ENCODE assay signal across 13 cellular contexts in genomic region chr9:135290566-135290965, GRCh38.
A peak's percentile ranks its signal among the peaks of the same experiment; 100 is the strongest.
DNase-seq lines count a peak whose midpoint lies in the region; ATAC-seq and TF ChIP-seq lines count a peak whose summit lies in the region.
"Had no signal": no experiment of that assay in that cellular context is flagged by ENCODE, and none has a peak within 500 bp of the region (broad histone marks: within the 10 kb centered on the region; RNA-seq: fewer than 3 reads in every experiment).

No MANE protein-coding gene starts in this region.

- peaks cover 0 to 13% (median 0%) of the 10 kb centered on the region in 3 experiments for H3K27me3 ChIP-seq in neuronal stem cell (ENCODE audit: control insufficient read depth in 3 of 3, insufficient read depth in 3 of 3, low read depth in 1 of 3, low read length in 3 of 3)

- H3K27ac ChIP-seq in VCaP (peak overlapping the region; percentile 90), neuronal stem cell (replicated peaks; ENCODE audit: low read length) (no peak overlapping the region)
- H3K27ac ChIP-seq: 22Rv1, GM23248 had no signal

- no peak overlapping the region for H2AK5ac ChIP-seq in neuronal stem cell (ENCODE audit: low read depth, low read length)

- no peak overlapping the region for H3K18ac ChIP-seq in neuronal stem cell (ENCODE audit: low read length)

- H2BK120ac ChIP-seq in neuronal stem cell (ENCODE audit: low read depth, low read length) = no peak overlapping the region

- H3K9ac ChIP-seq in neuronal stem cell (ENCODE audit: low read depth, low read length, poor library complexity) = no peak overlapping the region
- H3K9ac ChIP-seq: GM23248 had no signal

- no peak for TF ChIP-seq POLR2A in erythroblast (IDR thresholded peaks at IDR 0.05; ENCODE audit: low read length)

- no peak overlapping the region for H2AFZ ChIP-seq in neuronal stem cell (ENCODE audit: low read length)
- H2AFZ ChIP-seq: GM23248 had no signal

- H3K36me3 ChIP-seq in neuronal stem cell (replicated peaks in 1 of 2; ENCODE audit: control insufficient read depth in 2 of 2, insufficient read depth in 2 of 2, low read length in 2 of 2) = no peaks in the 10 kb centered on the region

- no CpG with 5 or more reads among the region's 9 CpGs for WGBS in neuronal stem cell (ENCODE audit: extremely low coverage in 2 of 2, insufficient read length in 2 of 2, insufficient replicate concordance in 1 of 2), 2 donors

- peaks cover 1% of the 10 kb centered on the region for H3K79me1 ChIP-seq in neuronal stem cell (ENCODE audit: low read depth, low read length)

- no peak for TF ChIP-seq CTCF in VCaP (conservative IDR thresholded peaks at IDR 0.05)

- intact Hi-C loops in Right ventricle myocardium superior (cut with DNase I) = no loop called here
- intact Hi-C loops in Right ventricle myocardium inferior (cut with DNase I) = no loop called here

- H2BK12ac ChIP-seq in neuronal stem cell (ENCODE audit: low read length) = no peak overlapping the region

- H3K4me2 ChIP-seq in neuronal stem cell (ENCODE audit: insufficient read depth, low read length, poor library complexity, severe bottlenecking) = no peak overlapping the region

- ATAC-seq in Right ventricle myocardium superior (ENCODE audit: poor library complexity) = peak; percentile 30
- no peak for ATAC-seq in Right ventricle myocardium inferior

- H3K4me1 ChIP-seq in neuronal stem cell (ENCODE audit: control insufficient read depth in 2 of 2, insufficient read depth in 1 of 2, low read depth in 1 of 2, low read length in 2 of 2) = peaks cover 0 to 3% of the 10 kb centered on the region in 2 donors

- no peak overlapping the region for H3K4ac ChIP-seq in neuronal stem cell (ENCODE audit: low read length)

- H2BK5ac ChIP-seq in neuronal stem cell (ENCODE audit: low read length) = peak overlapping the region; percentile 11

- peaks cover 0 to 2% of the 10 kb centered on the region in 2 donors for H3K9me3 ChIP-seq in neuronal stem cell (replicated peaks in 1 of 2; ENCODE audit: control insufficient read depth in 2 of 2, insufficient read depth in 1 of 2, low read depth in 1 of 2, low read length in 2 of 2)

- no peak overlapping the region for H4K8ac ChIP-seq in neuronal stem cell (ENCODE audit: low read depth, low read length)

- H3K23ac ChIP-seq in neuronal stem cell (ENCODE audit: low read depth, low read length, poor library complexity) = no peak overlapping the region

- no peak overlapping the region for H2BK15ac ChIP-seq in neuronal stem cell (ENCODE audit: low read length)

- no peak overlapping the region for H3K4me3 ChIP-seq in neuronal stem cell (ENCODE audit: low read length in 2 of 2)
- H3K4me3 ChIP-seq: GM23248 had no signal

- no peak overlapping the region for H3K14ac ChIP-seq in neuronal stem cell (ENCODE audit: low read length)

- no peak for DNase-seq in Right ventricle myocardium superior
- DNase-seq in Right ventricle myocardium inferior (ENCODE audit: missing footprints) = no peak
- no peak for DNase-seq in neuronal stem cell (ENCODE audit: low spot score)
- DNase-seq in erythroblast (lab: John Stamatoyannopoulos, UW) = no peak
- no peak for DNase-seq in stimulated activated CD4-positive, alpha-beta T cell treated with anti-CD3 and anti-CD28 coated beads, Interleukin-4, amount 100 ng/mL, for 4 hours
- DNase-seq in T-helper 9 cell = no peak
- DNase-seq: CD4-positive, CD25-positive, alpha-beta regulatory T cell; DMS 273 treated with DMSO at 0.1 percent for 48 hours; GM23248; H7; IMR-90 had no signal

- H4K91ac ChIP-seq in neuronal stem cell (ENCODE audit: low read depth, low read length, poor library complexity) = no peak overlapping the region
